ENCODE assay signal across 14 cellular contexts in the genomic region with DNA sequence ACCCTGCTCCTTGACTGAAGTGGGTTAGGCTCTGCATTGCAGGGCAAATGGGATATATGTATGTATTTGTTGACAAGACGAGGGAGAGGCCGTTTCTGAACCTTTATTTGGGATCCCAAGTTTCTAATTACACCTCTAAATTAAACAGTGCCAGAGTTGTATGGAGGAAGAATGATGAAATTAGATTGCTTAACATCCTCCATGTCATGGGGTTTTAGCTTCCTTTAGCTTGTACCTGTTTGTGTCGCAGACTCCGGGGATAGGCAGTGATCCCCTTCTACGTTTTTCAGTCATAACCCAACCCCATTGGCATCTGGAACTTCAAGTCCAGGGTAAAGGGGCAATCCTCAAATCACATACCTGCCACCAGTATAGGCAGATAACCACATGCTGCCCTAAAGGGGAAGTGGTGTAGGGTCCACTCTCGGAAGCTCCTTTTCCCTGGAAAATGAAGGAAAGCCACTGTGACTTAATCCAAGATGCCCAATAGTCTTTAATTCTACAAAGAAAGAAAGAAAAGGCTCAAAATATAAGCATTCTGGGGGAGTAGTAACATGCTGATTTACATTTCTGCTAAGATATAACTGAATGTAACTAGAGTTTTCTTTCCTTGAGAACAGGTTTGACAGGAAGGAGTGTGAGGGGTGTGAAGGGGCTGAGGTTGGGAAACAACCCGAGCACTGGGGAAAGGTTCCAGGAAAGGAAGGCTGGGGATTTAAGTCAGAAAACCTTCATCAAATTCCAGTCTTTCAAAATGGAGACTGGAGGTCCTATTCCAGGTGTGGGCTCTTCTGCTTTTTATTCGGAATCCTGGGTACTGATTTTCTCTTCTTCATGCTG.
DNase-seq lines count a peak whose midpoint lies in the region; ATAC-seq, FAIRE-seq and TF ChIP-seq lines count a peak whose summit lies in the region.
"Had no signal": no experiment of that assay in that cellular context is flagged by ENCODE, and none has a peak within 500 bp of the region (broad histone marks: within the 10 kb centered on the region; RNA-seq: fewer than 3 reads in every experiment).

No MANE protein-coding gene starts in this region.

- H3K27me3 ChIP-seq in HUES48 (ENCODE audit: control insufficient read depth, insufficient read depth, low read length) (no peaks in the 10 kb centered on the region), GM12878 (replicated peaks in 1 of 2; ENCODE audit: control insufficient read depth in 2 of 2, insufficient read depth in 2 of 2, low read length in 1 of 2) (no peaks in the 10 kb centered on the region), keratinocyte (ENCODE audit: control insufficient read depth, extremely low read depth, insufficient read depth, low read length) (no peaks in the 10 kb centered on the region), smooth muscle cell (ENCODE audit: low read depth) (no peaks in the 10 kb centered on the region)
- H3K27me3 ChIP-seq: brain microvascular endothelial cell had no signal

- H3K36me3 ChIP-seq in HUES48 (ENCODE audit: control insufficient read depth, insufficient read depth, low read length) (no peaks in the 10 kb centered on the region), GM12878 (ENCODE audit: control insufficient read depth in 2 of 2, insufficient read depth in 2 of 2, low read length in 1 of 2) (peaks cover 10 to 14% of the 10 kb centered on the region in 2 experiments; a peak in 3 of 4 replicates), keratinocyte (ENCODE audit: control insufficient read depth in 2 of 2, extremely low read depth in 1 of 2, insufficient read depth in 2 of 2, low read length in 2 of 2) (no peaks in the 10 kb centered on the region), smooth muscle cell (ENCODE audit: low read depth) (peaks cover 16% of the 10 kb centered on the region)
- H3K36me3 ChIP-seq: brain microvascular endothelial cell had no signal

- H3K4me2 ChIP-seq in GM12878 (ENCODE audit: control insufficient read depth, insufficient read depth) (no peak overlapping the region), keratinocyte (ENCODE audit: control insufficient read depth, extremely low read depth, insufficient read depth, low read depth, low read length) (peak overlapping the region; percentile 39), smooth muscle cell (peak overlapping the region; percentile 63)

- ATAC-seq in GM12878, result no peak
- ATAC-seq: stimulated activated naive CD8-positive, alpha-beta T cell treated with anti-CD3 and anti-CD28 coated beads, Interleukin-15, Interleukin-2, amounts not matched to agents 100 U/mL and 50 U/mL, for 24 hours; T-helper 17 cell had no signal

- H3K27ac ChIP-seq in HUES48 (ENCODE audit: low read depth, low read length), result peak overlapping the region; percentile 55
- no peak overlapping the region for H3K27ac ChIP-seq in GM12878 (ENCODE audit: control insufficient read depth, insufficient read depth)
- H3K27ac ChIP-seq in keratinocyte (ENCODE audit: control insufficient read depth, insufficient read depth, low read length), result no peak overlapping the region
- peak overlapping the region; percentile 54 for H3K27ac ChIP-seq in smooth muscle cell (ENCODE audit: low read depth)
- H3K27ac ChIP-seq: brain microvascular endothelial cell had no signal

- no peaks in the 10 kb centered on the region for H4K20me1 ChIP-seq in GM12878 (ENCODE audit: control insufficient read depth, insufficient read depth)
- H4K20me1 ChIP-seq in keratinocyte (ENCODE audit: control insufficient read depth, extremely low read depth, insufficient read depth, low read length), result no peaks in the 10 kb centered on the region
- H4K20me1 ChIP-seq in smooth muscle cell (ENCODE audit: low read depth), result no peaks in the 10 kb centered on the region

- TF ChIP-seq POLR2A in GM12878 (IDR thresholded peaks at IDR 0.05; ENCODE audit: low read depth, low read length), result no peak

- WGBS in GM12878 (ENCODE audit: insufficient coverage, insufficient replicate concordance, low lambda C conversion rate, missing lambda C conversion rate), result 81% methylated on average over 8 of the region's 8 CpGs
- 83% methylated on average over 8 of the region's 8 CpGs for WGBS in smooth muscle cell (ENCODE audit: low lambda C conversion rate)

- no peak for TF ChIP-seq EP300 in GM12878 (IDR thresholded peaks at IDR 0.05; ENCODE audit: borderline replicate concordance in 1 of 2, control insufficient read depth in 1 of 2, low read depth in 2 of 2, low read length in 2 of 2)

- no peak overlapping the region for H3K4me3 ChIP-seq in HUES48 (ENCODE audit: low read depth, low read length)
- no peak overlapping the region for H3K4me3 ChIP-seq in GM12878
- no peak overlapping the region for H3K4me3 ChIP-seq in keratinocyte (ENCODE audit: control insufficient read depth in 2 of 3, extremely low read depth in 1 of 3, insufficient read depth in 2 of 3, low read depth in 1 of 3, low read length in 3 of 3)
- no peak overlapping the region for H3K4me3 ChIP-seq in smooth muscle cell

- CTCF ChIA-PET in GM12878 (lab: Yijun Ruan, JAX), result interaction anchor here (0.6 to 1.7 kb wide), 2 partner anchors 15 to 1264 kb away, joined by 3 to 5 read pairs; no protein-coding TSS in a partner anchor

- RAD21 ChIA-PET in GM12878 (lab: Charles Lee; ENCODE audit: unreplicated experiment), result interaction anchor here (1.7 kb wide), 1 partner anchor 34 kb away, joined by 4 read pairs; no protein-coding TSS in a partner anchor

- no peaks in the 10 kb centered on the region; the same call in 1 of the 2 replicates for H3K79me2 ChIP-seq in GM12878 (ENCODE audit: control insufficient read depth, insufficient read depth, low read length)
- H3K79me2 ChIP-seq in keratinocyte (ENCODE audit: control insufficient read depth, insufficient read depth, low read length), result no peaks in the 10 kb centered on the region
- H3K79me2 ChIP-seq in smooth muscle cell (ENCODE audit: low read depth), result no peaks in the 10 kb centered on the region

- dilution Hi-C loops in keratinocyte (cut with MboI; ENCODE audit: extremely low pct_ligation_motif_present, low sequenced_read_pairs), result no loop called here

- peaks cover 6% of the 10 kb centered on the region for H3F3A ChIP-seq in smooth muscle cell (ENCODE audit: low read depth)

- FAIRE-seq in GM12878 (lab: Jason Lieb, UNC) (no peak), keratinocyte (lab: Jason Lieb, UNC) (no peak)

- no peak for TF ChIP-seq RAD21 in GM12878 (IDR thresholded peaks at IDR 0.05; ENCODE audit: insufficient read depth, low read depth, low read length)

- intact Hi-C loops in GM12878 (cut with micrococcal nuclease; ENCODE audit: unreplicated experiment), result no loop called here

- no peak overlapping the region for H2AFZ ChIP-seq in GM12878 (ENCODE audit: control insufficient read depth, low read depth, low read length)
- H2AFZ ChIP-seq in keratinocyte (ENCODE audit: control insufficient read depth, low read length), result no peak overlapping the region
- H2AFZ ChIP-seq in smooth muscle cell (ENCODE audit: low read depth), result no peak overlapping the region

- H3K9me3 ChIP-seq in HUES48 (ENCODE audit: control insufficient read depth, insufficient read depth, low read length), result no peaks in the 10 kb centered on the region
- H3K9me3 ChIP-seq in GM12878 (replicated peaks; ENCODE audit: control insufficient read depth, insufficient read depth, low read length), result no peaks in the 10 kb centered on the region
- H3K9me3 ChIP-seq in keratinocyte (ENCODE audit: control insufficient read depth, low read depth, low read length), result no peaks in the 10 kb centered on the region
- H3K9me3 ChIP-seq in smooth muscle cell (replicated peaks; ENCODE audit: low read depth), result no peaks in the 10 kb centered on the region

- POLR2A ChIA-PET in GM12878 (lab: Charles Lee), result no interaction called here

- SMC1A ChIA-PET in GM12878 (lab: Charles Lee; ENCODE audit: uncharacterized antibody, unreplicated experiment), result interaction anchor here (2.4 kb wide), 1 partner anchor 33 kb away, joined by 6 read pairs; no protein-coding TSS in a partner anchor

- BruUV-seq in GM12878 (replicated peaks; lab: Mats Ljungman, UMichigan), result no TSS peak

- H3K9me1 ChIP-seq in keratinocyte (ENCODE audit: control insufficient read depth, extremely low read depth, insufficient read depth, low read length), result no peaks in the 10 kb centered on the region

- TF ChIP-seq CTCF in GM12878 (IDR thresholded peaks at IDR 0.05 in 2 of 3, conservative IDR thresholded peaks at IDR 0.05 in 1 of 3; ENCODE audit: control insufficient read depth in 2 of 3, extremely low read depth in 1 of 3, insufficient read depth in 1 of 3, low read depth in 3 of 3, low read length in 3 of 3) (no peak), keratinocyte (optimal IDR thresholded peaks at IDR 0.05 in 1 of 3, IDR thresholded peaks at IDR 0.05 in 1 of 3, conservative IDR thresholded peaks at IDR 0.05 in 1 of 3; ENCODE audit: extremely low read depth in 1 of 3, insufficient read depth in 2 of 3, low read length in 3 of 3) (no peak), smooth muscle cell (IDR thresholded peaks at IDR 0.05; ENCODE audit: borderline replicate concordance, insufficient read depth, poor library complexity, severe bottlenecking) (no peak)

- H3K4me1 ChIP-seq in HUES48 (ENCODE audit: control insufficient read depth, insufficient read depth, low read length), result peaks cover 13% of the 10 kb centered on the region
- peaks cover 3% of the 10 kb centered on the region for H3K4me1 ChIP-seq in GM12878 (ENCODE audit: control insufficient read depth, insufficient read depth, low read length)
- H3K4me1 ChIP-seq in keratinocyte (ENCODE audit: control insufficient read depth, extremely low read depth, insufficient read depth, low read length), result peaks cover 18% of the 10 kb centered on the region
- peaks cover 20% of the 10 kb centered on the region for H3K4me1 ChIP-seq in smooth muscle cell (ENCODE audit: low read depth)

- DNase-seq in GM12878 (ENCODE audit: low read depth, low spot score) (no peak), keratinocyte (ENCODE audit: low read depth, low spot score) (no peak), smooth muscle cell (lab: John Stamatoyannopoulos, UW; ENCODE audit: unreplicated experiment) (no peak), HuH-7.5 (ENCODE audit: low spot score) (no peak), HT-29 (ENCODE audit: low spot score) (no peak)
- DNase-seq in stimulated activated naive CD4-positive, alpha-beta T cell treated with Interleukin-2 at 50 U/mL for 16 hours (lab: John Stamatoyannopoulos, UW), result no peak
- DNase-seq in activated CD4-positive, CD25-positive, alpha-beta regulatory T cell (lab: John Stamatoyannopoulos, UW), result no peak
- DNase-seq: activated CD4-positive, alpha-beta T cell treated with anti-CD3 and anti-CD28 coated beads, Interleukin-2, amount 50 U/mL, for 1 hour; midbrain; stimulated activated CD4-positive, alpha-beta T cell treated with anti-CD3 and anti-CD28 coated beads, Interleukin-4, amount 100 ng/mL, for 24 hours; stimulated activated naive CD8-positive, alpha-beta T cell treated with anti-CD3 and anti-CD28 coated beads, Interleukin-15, Interleukin-2, amounts not matched to agents 100 U/mL and 50 U/mL, for 24 hours; T-helper 17 cell had no signal

- H3K9ac ChIP-seq in HUES48 (ENCODE audit: low read depth, low read length), result no peak overlapping the region
- no peak overlapping the region for H3K9ac ChIP-seq in GM12878 (ENCODE audit: control insufficient read depth, insufficient read depth, low read length)
- no peak overlapping the region for H3K9ac ChIP-seq in keratinocyte (ENCODE audit: control insufficient read depth, extremely low read depth, insufficient read depth, low read length)
- H3K9ac ChIP-seq in smooth muscle cell (ENCODE audit: low read depth), result no peak overlapping the region

- in situ Hi-C loops in GM12878 (cut with MboI), result no loop called here

Comparison
In these comparisons a context has a peak if more than half of its experiments do, and no peak if none do; other contexts are left out.
1. H3K27ac ChIP-seq: peak in HUES48 (single experiment) and smooth muscle cell (single experiment); none in GM12878 (single experiment) and keratinocyte (single experiment).